ENCODE assay signal across 1 cellular context in the genomic region with DNA sequence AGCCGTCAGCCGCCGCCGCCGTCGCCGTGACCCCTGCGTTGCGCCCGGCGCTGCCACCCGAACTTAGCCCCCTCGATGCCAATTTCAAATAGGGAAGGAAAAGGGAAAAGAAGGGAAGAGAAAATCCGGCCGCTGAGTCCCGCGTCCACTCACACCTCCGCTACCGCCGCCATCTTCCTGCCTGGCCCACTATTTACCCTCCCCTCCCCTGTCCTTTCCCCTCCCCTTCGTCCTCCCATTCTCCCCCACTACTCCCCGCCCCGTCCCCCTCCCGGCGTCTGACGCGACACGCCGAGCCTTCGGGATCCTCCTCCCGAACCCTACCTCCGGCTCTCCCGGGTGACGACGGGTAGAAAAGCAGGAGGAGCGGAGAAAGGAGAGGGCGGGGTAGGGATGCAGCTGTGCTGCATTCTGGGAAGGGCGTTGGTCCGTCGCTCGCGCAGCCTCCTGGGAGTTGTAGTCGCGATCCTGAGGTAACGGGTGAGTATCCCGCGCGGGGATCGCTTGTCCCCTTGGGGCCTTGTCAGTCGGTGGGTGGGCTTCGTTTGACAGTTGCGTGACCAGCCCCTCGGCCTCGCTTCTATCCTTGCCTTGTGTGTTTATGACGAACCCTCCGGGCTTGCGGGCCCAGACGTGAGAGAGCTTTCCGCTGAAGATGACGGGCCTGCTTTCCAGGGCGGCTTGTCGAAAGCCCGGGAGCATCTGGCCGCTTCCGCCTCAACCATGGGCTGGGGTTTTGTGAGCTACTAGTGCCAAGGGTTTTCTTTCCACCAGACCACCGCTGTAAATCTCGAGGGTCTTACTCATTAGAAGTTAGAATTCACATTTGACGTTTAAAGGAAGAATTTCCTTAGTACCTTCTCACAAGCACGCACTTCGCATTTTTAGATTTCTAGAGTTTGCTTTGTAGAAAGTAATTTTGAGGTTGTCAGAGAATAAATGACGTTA.
TF ChIP-seq lines count a peak whose summit lies in the region.

A gene with protein sequence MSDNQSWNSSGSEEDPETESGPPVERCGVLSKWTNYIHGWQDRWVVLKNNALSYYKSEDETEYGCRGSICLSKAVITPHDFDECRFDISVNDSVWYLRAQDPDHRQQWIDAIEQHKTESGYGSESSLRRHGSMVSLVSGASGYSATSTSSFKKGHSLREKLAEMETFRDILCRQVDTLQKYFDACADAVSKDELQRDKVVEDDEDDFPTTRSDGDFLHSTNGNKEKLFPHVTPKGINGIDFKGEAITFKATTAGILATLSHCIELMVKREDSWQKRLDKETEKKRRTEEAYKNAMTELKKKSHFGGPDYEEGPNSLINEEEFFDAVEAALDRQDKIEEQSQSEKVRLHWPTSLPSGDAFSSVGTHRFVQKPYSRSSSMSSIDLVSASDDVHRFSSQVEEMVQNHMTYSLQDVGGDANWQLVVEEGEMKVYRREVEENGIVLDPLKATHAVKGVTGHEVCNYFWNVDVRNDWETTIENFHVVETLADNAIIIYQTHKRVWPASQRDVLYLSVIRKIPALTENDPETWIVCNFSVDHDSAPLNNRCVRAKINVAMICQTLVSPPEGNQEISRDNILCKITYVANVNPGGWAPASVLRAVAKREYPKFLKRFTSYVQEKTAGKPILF (minus strand): TSS at position 195 of the 948 bp plus-strand sequence. CDS start 422 bp downstream, outside the sequence.
TSS of gene POLK (plus strand) at position 457 of the 948 bp plus-strand sequence.

TF ChIP-seq in K562, 482 proteins besides CTCF, POLR2A, EP300 and RAD21 (continued from another document and continues in another):
- TF ChIP-seq SNIP1 (IDR thresholded peaks at IDR 0.05; ENCODE audit: low read depth) (no peak), MYC (IDR thresholded peaks at IDR 0.05; ENCODE audit: low read depth, low read length) (no peak; the same call in none of the 2 replicates), MYC (CRISPR knock-in tag; IDR thresholded peaks at IDR 0.05; ENCODE audit: borderline replicate concordance, low read depth) (no peak), PHTF2 (CRISPR knock-in tag; IDR thresholded peaks at IDR 0.05) (no peak), FOXP1 (CRISPR knock-in tag; IDR thresholded peaks at IDR 0.05) (0 out of 2 replicates have a peak, but pooled peaks have one; percentile 47), HNRNPL (IDR thresholded peaks at IDR 0.05; ENCODE audit: low read depth, low read length) (no peak), SIX5 (IDR thresholded peaks at IDR 0.05; ENCODE audit: borderline replicate concordance in 1 of 2, insufficient read depth in 1 of 2, low read depth in 1 of 2, low read length in 2 of 2) (peak; percentile 78 to 84; a peak in 3 of 4 replicates), CSDE1 (IDR thresholded peaks at IDR 0.05) (no peak), NR1H2 (CRISPR knock-in tag; IDR thresholded peaks at IDR 0.05) (no peak), GTF2B (IDR thresholded peaks at IDR 0.05; ENCODE audit: extremely low read depth, insufficient read length) (no peak), TEAD1 (CRISPR knock-in tag; IDR thresholded peaks at IDR 0.05) (peak in 1 of 2 experiments; percentile 84; a peak in 2 of 4 replicates), ZNF57 (CRISPR knock-in tag; IDR thresholded peaks at IDR 0.05) (no peak), RBM25 (IDR thresholded peaks at IDR 0.05; ENCODE audit: low read depth, low read length, severe bottlenecking) (no peak), BMI1 (IDR thresholded peaks at IDR 0.05; ENCODE audit: low read length) (no peak), KDM2B (CRISPR knock-in tag; IDR thresholded peaks at IDR 0.05) (no peak), ETV1 (tag; conservative IDR thresholded peaks at IDR 0.05; ENCODE audit: low read depth) (peak; percentile 74), SLC30A9 (CRISPR knock-in tag; IDR thresholded peaks at IDR 0.05) (no peak), CREM (IDR thresholded peaks at IDR 0.05; ENCODE audit: low read depth) (peak; percentile 86), HOXB6 (CRISPR knock-in tag; IDR thresholded peaks at IDR 0.05; ENCODE audit: borderline replicate concordance) (no peak), ZNF184 (CRISPR knock-in tag; IDR thresholded peaks at IDR 0.05) (no peak), DACH1 (IDR thresholded peaks at IDR 0.05; ENCODE audit: partially characterized antibody) (no peak), CC2D1A (IDR thresholded peaks at IDR 0.05) (no peak), ZNF507 (tag; conservative IDR thresholded peaks at IDR 0.05) (no peak), SIN3B (IDR thresholded peaks at IDR 0.05; ENCODE audit: low read depth) (no peak; the same call in 1 of the 2 replicates), PHB (CRISPR knock-in tag; IDR thresholded peaks at IDR 0.05) (no peak), THRAP3 (IDR thresholded peaks at IDR 0.05; ENCODE audit: borderline replicate concordance) (no peak), FOXJ3 (CRISPR knock-in tag; IDR thresholded peaks at IDR 0.05) (no peak), FOXA1 (IDR thresholded peaks at IDR 0.05; ENCODE audit: borderline replicate concordance) (no peak)
- TF ChIP-seq, protein P1, sequence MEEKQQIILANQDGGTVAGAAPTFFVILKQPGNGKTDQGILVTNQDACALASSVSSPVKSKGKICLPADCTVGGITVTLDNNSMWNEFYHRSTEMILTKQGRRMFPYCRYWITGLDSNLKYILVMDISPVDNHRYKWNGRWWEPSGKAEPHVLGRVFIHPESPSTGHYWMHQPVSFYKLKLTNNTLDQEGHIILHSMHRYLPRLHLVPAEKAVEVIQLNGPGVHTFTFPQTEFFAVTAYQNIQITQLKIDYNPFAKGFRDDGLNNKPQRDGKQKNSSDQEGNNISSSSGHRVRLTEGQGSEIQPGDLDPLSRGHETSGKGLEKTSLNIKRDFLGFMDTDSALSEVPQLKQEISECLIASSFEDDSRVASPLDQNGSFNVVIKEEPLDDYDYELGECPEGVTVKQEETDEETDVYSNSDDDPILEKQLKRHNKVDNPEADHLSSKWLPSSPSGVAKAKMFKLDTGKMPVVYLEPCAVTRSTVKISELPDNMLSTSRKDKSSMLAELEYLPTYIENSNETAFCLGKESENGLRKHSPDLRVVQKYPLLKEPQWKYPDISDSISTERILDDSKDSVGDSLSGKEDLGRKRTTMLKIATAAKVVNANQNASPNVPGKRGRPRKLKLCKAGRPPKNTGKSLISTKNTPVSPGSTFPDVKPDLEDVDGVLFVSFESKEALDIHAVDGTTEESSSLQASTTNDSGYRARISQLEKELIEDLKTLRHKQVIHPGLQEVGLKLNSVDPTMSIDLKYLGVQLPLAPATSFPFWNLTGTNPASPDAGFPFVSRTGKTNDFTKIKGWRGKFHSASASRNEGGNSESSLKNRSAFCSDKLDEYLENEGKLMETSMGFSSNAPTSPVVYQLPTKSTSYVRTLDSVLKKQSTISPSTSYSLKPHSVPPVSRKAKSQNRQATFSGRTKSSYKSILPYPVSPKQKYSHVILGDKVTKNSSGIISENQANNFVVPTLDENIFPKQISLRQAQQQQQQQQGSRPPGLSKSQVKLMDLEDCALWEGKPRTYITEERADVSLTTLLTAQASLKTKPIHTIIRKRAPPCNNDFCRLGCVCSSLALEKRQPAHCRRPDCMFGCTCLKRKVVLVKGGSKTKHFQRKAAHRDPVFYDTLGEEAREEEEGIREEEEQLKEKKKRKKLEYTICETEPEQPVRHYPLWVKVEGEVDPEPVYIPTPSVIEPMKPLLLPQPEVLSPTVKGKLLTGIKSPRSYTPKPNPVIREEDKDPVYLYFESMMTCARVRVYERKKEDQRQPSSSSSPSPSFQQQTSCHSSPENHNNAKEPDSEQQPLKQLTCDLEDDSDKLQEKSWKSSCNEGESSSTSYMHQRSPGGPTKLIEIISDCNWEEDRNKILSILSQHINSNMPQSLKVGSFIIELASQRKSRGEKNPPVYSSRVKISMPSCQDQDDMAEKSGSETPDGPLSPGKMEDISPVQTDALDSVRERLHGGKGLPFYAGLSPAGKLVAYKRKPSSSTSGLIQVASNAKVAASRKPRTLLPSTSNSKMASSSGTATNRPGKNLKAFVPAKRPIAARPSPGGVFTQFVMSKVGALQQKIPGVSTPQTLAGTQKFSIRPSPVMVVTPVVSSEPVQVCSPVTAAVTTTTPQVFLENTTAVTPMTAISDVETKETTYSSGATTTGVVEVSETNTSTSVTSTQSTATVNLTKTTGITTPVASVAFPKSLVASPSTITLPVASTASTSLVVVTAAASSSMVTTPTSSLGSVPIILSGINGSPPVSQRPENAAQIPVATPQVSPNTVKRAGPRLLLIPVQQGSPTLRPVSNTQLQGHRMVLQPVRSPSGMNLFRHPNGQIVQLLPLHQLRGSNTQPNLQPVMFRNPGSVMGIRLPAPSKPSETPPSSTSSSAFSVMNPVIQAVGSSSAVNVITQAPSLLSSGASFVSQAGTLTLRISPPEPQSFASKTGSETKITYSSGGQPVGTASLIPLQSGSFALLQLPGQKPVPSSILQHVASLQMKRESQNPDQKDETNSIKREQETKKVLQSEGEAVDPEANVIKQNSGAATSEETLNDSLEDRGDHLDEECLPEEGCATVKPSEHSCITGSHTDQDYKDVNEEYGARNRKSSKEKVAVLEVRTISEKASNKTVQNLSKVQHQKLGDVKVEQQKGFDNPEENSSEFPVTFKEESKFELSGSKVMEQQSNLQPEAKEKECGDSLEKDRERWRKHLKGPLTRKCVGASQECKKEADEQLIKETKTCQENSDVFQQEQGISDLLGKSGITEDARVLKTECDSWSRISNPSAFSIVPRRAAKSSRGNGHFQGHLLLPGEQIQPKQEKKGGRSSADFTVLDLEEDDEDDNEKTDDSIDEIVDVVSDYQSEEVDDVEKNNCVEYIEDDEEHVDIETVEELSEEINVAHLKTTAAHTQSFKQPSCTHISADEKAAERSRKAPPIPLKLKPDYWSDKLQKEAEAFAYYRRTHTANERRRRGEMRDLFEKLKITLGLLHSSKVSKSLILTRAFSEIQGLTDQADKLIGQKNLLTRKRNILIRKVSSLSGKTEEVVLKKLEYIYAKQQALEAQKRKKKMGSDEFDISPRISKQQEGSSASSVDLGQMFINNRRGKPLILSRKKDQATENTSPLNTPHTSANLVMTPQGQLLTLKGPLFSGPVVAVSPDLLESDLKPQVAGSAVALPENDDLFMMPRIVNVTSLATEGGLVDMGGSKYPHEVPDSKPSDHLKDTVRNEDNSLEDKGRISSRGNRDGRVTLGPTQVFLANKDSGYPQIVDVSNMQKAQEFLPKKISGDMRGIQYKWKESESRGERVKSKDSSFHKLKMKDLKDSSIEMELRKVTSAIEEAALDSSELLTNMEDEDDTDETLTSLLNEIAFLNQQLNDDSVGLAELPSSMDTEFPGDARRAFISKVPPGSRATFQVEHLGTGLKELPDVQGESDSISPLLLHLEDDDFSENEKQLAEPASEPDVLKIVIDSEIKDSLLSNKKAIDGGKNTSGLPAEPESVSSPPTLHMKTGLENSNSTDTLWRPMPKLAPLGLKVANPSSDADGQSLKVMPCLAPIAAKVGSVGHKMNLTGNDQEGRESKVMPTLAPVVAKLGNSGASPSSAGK (IDR thresholded peaks at IDR 0.05): peak; percentile 26; the same call in 1 of the 2 replicates
- TF ChIP-seq, protein P2, sequence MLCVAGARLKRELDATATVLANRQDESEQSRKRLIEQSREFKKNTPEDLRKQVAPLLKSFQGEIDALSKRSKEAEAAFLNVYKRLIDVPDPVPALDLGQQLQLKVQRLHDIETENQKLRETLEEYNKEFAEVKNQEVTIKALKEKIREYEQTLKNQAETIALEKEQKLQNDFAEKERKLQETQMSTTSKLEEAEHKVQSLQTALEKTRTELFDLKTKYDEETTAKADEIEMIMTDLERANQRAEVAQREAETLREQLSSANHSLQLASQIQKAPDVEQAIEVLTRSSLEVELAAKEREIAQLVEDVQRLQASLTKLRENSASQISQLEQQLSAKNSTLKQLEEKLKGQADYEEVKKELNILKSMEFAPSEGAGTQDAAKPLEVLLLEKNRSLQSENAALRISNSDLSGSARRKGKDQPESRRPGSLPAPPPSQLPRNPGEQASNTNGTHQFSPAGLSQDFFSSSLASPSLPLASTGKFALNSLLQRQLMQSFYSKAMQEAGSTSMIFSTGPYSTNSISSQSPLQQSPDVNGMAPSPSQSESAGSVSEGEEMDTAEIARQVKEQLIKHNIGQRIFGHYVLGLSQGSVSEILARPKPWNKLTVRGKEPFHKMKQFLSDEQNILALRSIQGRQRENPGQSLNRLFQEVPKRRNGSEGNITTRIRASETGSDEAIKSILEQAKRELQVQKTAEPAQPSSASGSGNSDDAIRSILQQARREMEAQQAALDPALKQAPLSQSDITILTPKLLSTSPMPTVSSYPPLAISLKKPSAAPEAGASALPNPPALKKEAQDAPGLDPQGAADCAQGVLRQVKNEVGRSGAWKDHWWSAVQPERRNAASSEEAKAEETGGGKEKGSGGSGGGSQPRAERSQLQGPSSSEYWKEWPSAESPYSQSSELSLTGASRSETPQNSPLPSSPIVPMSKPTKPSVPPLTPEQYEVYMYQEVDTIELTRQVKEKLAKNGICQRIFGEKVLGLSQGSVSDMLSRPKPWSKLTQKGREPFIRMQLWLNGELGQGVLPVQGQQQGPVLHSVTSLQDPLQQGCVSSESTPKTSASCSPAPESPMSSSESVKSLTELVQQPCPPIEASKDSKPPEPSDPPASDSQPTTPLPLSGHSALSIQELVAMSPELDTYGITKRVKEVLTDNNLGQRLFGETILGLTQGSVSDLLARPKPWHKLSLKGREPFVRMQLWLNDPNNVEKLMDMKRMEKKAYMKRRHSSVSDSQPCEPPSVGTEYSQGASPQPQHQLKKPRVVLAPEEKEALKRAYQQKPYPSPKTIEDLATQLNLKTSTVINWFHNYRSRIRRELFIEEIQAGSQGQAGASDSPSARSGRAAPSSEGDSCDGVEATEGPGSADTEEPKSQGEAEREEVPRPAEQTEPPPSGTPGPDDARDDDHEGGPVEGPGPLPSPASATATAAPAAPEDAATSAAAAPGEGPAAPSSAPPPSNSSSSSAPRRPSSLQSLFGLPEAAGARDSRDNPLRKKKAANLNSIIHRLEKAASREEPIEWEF (CRISPR knock-in tag; IDR thresholded peaks at IDR 0.05): no peak
- TF ChIP-seq, protein P3, sequence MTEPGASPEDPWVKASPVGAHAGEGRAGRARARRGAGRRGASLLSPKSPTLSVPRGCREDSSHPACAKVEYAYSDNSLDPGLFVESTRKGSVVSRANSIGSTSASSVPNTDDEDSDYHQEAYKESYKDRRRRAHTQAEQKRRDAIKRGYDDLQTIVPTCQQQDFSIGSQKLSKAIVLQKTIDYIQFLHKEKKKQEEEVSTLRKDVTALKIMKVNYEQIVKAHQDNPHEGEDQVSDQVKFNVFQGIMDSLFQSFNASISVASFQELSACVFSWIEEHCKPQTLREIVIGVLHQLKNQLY (CRISPR knock-in tag; conservative IDR thresholded peaks at IDR 0.05): no peak
- TF ChIP-seq, protein P4, sequence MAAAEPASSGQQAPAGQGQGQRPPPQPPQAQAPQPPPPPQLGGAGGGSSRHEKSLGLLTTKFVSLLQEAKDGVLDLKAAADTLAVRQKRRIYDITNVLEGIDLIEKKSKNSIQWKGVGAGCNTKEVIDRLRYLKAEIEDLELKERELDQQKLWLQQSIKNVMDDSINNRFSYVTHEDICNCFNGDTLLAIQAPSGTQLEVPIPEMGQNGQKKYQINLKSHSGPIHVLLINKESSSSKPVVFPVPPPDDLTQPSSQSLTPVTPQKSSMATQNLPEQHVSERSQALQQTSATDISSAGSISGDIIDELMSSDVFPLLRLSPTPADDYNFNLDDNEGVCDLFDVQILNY (CRISPR knock-in tag; IDR thresholded peaks at IDR 0.05): no peak
